Comparison of ENCODE assay signal across 13 cellular contexts in the genomic region with DNA sequence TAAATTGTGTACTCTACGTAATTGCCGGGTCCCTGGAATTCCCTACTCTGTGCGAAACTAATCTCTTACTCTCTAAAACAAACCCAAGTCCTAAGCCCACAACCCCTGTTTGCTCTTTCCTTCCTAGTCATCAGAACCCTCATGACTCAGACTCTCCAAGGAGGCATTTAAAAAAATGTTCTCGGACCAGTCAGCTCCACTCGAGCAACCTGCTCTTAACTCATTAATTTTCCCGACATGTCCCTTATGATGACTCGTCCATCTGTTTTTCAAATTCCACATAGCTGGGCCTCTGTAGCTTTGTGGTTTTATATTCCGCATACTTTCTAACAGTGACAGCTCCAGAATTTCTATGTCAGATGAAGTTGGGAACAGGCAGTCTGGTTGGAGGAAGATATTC. TPM values are rescaled to one million over a fixed set of nuclear protein-coding genes. Genes with fewer than 3 reads are reported as not detected.
DNase-seq lines count a peak whose midpoint lies in the region; ATAC-seq and TF ChIP-seq lines count a peak whose summit lies in the region.
"Had no signal": no experiment of that assay in that cellular context is flagged by ENCODE, and none has a peak within 500 bp of the region (broad histone marks: within the 10 kb centered on the region; RNA-seq: fewer than 3 reads in every experiment).

No MANE protein-coding gene starts in this region.

- intact Hi-C loops in stomach (cut with DNase I; ENCODE audit: low total_unique reads) (no loop called here), aorta (cut with DNase I) (no loop called here)

- H3K27ac ChIP-seq in stomach: peak overlapping the region in 4 of 5 donors; percentile 7 to 36 (median 26)
- H3K27ac ChIP-seq in aorta (ENCODE audit: low read depth in 1 of 2, low read length in 2 of 2): no peak overlapping the region
- H3K27ac ChIP-seq: 22Rv1, gastroesophageal sphincter, thoracic aorta had no signal

- ATAC-seq in aorta (ENCODE audit: low FRiP score) (no peak), GM18519 (IDR thresholded peaks at IDR 0.05; ENCODE audit: low FRiP score, unreplicated experiment) (no peak)
- ATAC-seq: gastroesophageal sphincter had no signal

- DNase-seq in DMS 273 (lab: John Stamatoyannopoulos, UW; ENCODE audit: unreplicated experiment) (peak; percentile 35), DMS 273 treated with DMSO at 0.1 percent for 48 hours (lab: John Stamatoyannopoulos, UW) (no peak), T1000 (lab: John Stamatoyannopoulos, UW) (peak; percentile 34), fibroblast of the conjunctiva (ENCODE audit: low read depth) (peak; percentile 5), stomach (no peak), aorta (no peak), T-helper 9 cell (no peak)
- DNase-seq: activated gamma-delta T cell had no signal

- TF ChIP-seq EP300 in stomach (IDR thresholded peaks at IDR 0.05): no peak

- H3K4me3 ChIP-seq in stomach: no peak overlapping the region
- no peak overlapping the region for H3K4me3 ChIP-seq in aorta (ENCODE audit: low read length in 2 of 2)
- H3K4me3 ChIP-seq: gastroesophageal sphincter, thoracic aorta had no signal

- WGBS in stomach, 5 donors: 26 to 39% (median 30%) methylated on average over 8 of the region's 8 CpGs
- 24% methylated on average over 8 of the region's 8 CpGs for WGBS in aorta, 2 donors

- no peak for TF ChIP-seq CTCF in stomach (IDR thresholded peaks at IDR 0.05)

- no peak for TF ChIP-seq POLR2A in stomach (IDR thresholded peaks at IDR 0.05)

- H3K9me3 ChIP-seq in stomach (no peaks in the 10 kb centered on the region), aorta (ENCODE audit: control insufficient read depth, low read length) (no peaks in the 10 kb centered on the region)
- H3K9me3 ChIP-seq: gastroesophageal sphincter, thoracic aorta had no signal

- H3K27me3 ChIP-seq in stomach: no peaks in the 10 kb centered on the region
- H3K27me3 ChIP-seq in aorta (ENCODE audit: control insufficient read depth in 1 of 2, insufficient read depth in 2 of 2, low read length in 1 of 2): no peaks in the 10 kb centered on the region

- no peaks in the 10 kb centered on the region for H3K36me3 ChIP-seq in stomach
- no peaks in the 10 kb centered on the region for H3K36me3 ChIP-seq in aorta (ENCODE audit: control insufficient read depth in 1 of 2, insufficient read depth in 2 of 2, low read length in 1 of 2)
- H3K36me3 ChIP-seq: gastroesophageal sphincter, thoracic aorta had no signal

- H3K4me1 ChIP-seq in stomach: peaks cover 0 to 22% (median 0%) of the 10 kb centered on the region in 4 donors
- no peaks in the 10 kb centered on the region for H3K4me1 ChIP-seq in aorta (ENCODE audit: control insufficient read depth in 1 of 2, insufficient read depth in 2 of 2, low read length in 2 of 2)
- H3K4me1 ChIP-seq: gastroesophageal sphincter had no signal

RNA-seq across cellular contexts. Expression of gene MUC22, which starts 2.6 kb away (rescaled TPM):
- total RNA-seq in stomach: not detected
- under 1 TPM in 1 of 3 donors, not detected in 2; 0.65 TPM for polyA plus RNA-seq in stomach
- not detected for total RNA-seq in aorta
- polyA plus RNA-seq in aorta: not detected
- total RNA-seq: thoracic aorta, WTC11 had no signal

RNA-seq across cellular contexts. Expression of gene MUC21, which starts 24.2 kb away (rescaled TPM):
- 1 to 10 TPM in 2 of 5 donors, under 1 TPM in 2, not detected in 1; 0.18 to 4.9 (median 1.2) TPM for total RNA-seq in stomach
- 100 to 1,000 TPM in 1 of 3 donors, 1 to 10 TPM in 2; 1.2 to 131 (median 1.6) TPM for polyA plus RNA-seq in stomach
- not detected for total RNA-seq in aorta
- under 1 TPM; 0.20 to 0.75 TPM for polyA plus RNA-seq in aorta
- total RNA-seq: thoracic aorta, WTC11 had no signal

Comparison
In these comparisons a context has a peak if more than half of its experiments do, and no peak if none do; other contexts are left out.
1. DNase-seq: peak in DMS 273 (single experiment), T1000 (single experiment) and fibroblast of the conjunctiva (single experiment); none in DMS 273 treated with DMSO at 0.1 percent for 48 hours (single experiment), stomach (single experiment), aorta (0 of 2) and T-helper 9 cell (single experiment).
2. H3K27ac ChIP-seq: peak in stomach (4 of 5); none in aorta (0 of 2).